In genomic region chr14:53151867-53152626, GRCh38 we compare ENCODE assay signal across 8 cellular contexts. TPM values are rescaled to one million over a fixed set of nuclear protein-coding genes. Genes with fewer than 3 reads are reported as not detected.
DNase-seq lines count a peak whose midpoint lies in the region; ATAC-seq and TF ChIP-seq lines count a peak whose summit lies in the region.

No MANE protein-coding gene starts in this region.

- no CpG with 5 or more reads among the region's 57 CpGs for WGBS in trophoblast cell (ENCODE audit: extremely low coverage, insufficient coverage, insufficient read length)

- peak overlapping the region; percentile 78 for H3K27ac ChIP-seq in SJSA1
- no peak overlapping the region for H3K27ac ChIP-seq in trophoblast cell (ENCODE audit: low read depth, low read length)

- H3K36me3 ChIP-seq in SJSA1 (peaks cover 13% of the 10 kb centered on the region), trophoblast cell (ENCODE audit: control insufficient read depth in 1 of 2, insufficient read depth in 2 of 2, low read length in 2 of 2) (no peaks in the 10 kb centered on the region)

- peak; percentile 20 for ATAC-seq in GM21423 (IDR thresholded peaks at IDR 0.05; ENCODE audit: unreplicated experiment)
- ATAC-seq in Right ventricle myocardium inferior: peak; percentile 34

- no peaks in the 10 kb centered on the region for H3K27me3 ChIP-seq in SJSA1 (replicated peaks)
- H3K27me3 ChIP-seq in trophoblast cell (ENCODE audit: insufficient read depth, low read length): no peaks in the 10 kb centered on the region

- H3K4me1 Mint-ChIP-seq in activated naive CD8-positive, alpha-beta T cell (ENCODE audit: low read depth): peaks cover 53% of the 10 kb centered on the region
- H3K4me1 Mint-ChIP-seq in type B pancreatic cell (ENCODE audit: unreplicated experiment): peaks cover 17% of the 10 kb centered on the region

- peak overlapping the region; percentile 98 for H3K4me2 ChIP-seq in trophoblast cell (ENCODE audit: low read length)

- H3K4me3 Mint-ChIP-seq in activated naive CD8-positive, alpha-beta T cell: peak overlapping the region; percentile 94
- peak overlapping the region; percentile 91 for H3K4me3 Mint-ChIP-seq in type B pancreatic cell

- peak overlapping the region; percentile 98 for H3K27ac Mint-ChIP-seq in activated naive CD8-positive, alpha-beta T cell
- H3K27ac Mint-ChIP-seq in type B pancreatic cell: peak overlapping the region; percentile 61

- no peak overlapping the region for H3K23ac ChIP-seq in trophoblast cell (ENCODE audit: low read length)

- H3K79me1 ChIP-seq in trophoblast cell (ENCODE audit: low read length): peaks cover 5% of the 10 kb centered on the region

- peak overlapping the region; percentile 54 for H3K14ac ChIP-seq in trophoblast cell (ENCODE audit: low read length)

- H3K36me3 Mint-ChIP-seq in activated naive CD8-positive, alpha-beta T cell: peaks cover 1% of the 10 kb centered on the region
- H3K36me3 Mint-ChIP-seq in type B pancreatic cell: no peaks in the 10 kb centered on the region

- no peaks in the 10 kb centered on the region for H3K27me3 Mint-ChIP-seq in activated naive CD8-positive, alpha-beta T cell
- no peaks in the 10 kb centered on the region for H3K27me3 Mint-ChIP-seq in type B pancreatic cell

- H4K12ac ChIP-seq in trophoblast cell (ENCODE audit: low read depth, low read length): no peak overlapping the region

- TF ChIP-seq CTCF in type B pancreatic cell (conservative IDR thresholded peaks at IDR 0.05): peak; percentile 60

- no peaks in the 10 kb centered on the region for H3K9me3 Mint-ChIP-seq in activated naive CD8-positive, alpha-beta T cell (ENCODE audit: low read depth)
- peaks cover 2% of the 10 kb centered on the region for H3K9me3 Mint-ChIP-seq in type B pancreatic cell

- peak overlapping the region; percentile 2 for H3K9ac ChIP-seq in trophoblast cell (ENCODE audit: low read length)

- H3K4me1 ChIP-seq in SJSA1 (replicated peaks) (peaks cover 13% of the 10 kb centered on the region), trophoblast cell (ENCODE audit: control insufficient read depth in 1 of 2, insufficient read depth in 2 of 2, low read length in 2 of 2) (peaks cover 4 to 9% of the 10 kb centered on the region in 2 experiments)

- DNase-seq in D341Med (ENCODE audit: low spot score) (peak; percentile 86), HuH-7.5 (ENCODE audit: low spot score) (peak; percentile 58), SJSA1 (ENCODE audit: low read depth in 1 of 2, low spot score in 2 of 2) (peak; percentile 53 to 61), Right ventricle myocardium inferior (ENCODE audit: missing footprints) (peak; percentile 80), trophoblast cell (peak; percentile 12 to 45), type B pancreatic cell (ENCODE audit: extremely low spot score, unreplicated experiment) (peak; percentile 72)

- H3K9me3 ChIP-seq in SJSA1 (replicated peaks) (peaks cover 5% of the 10 kb centered on the region; the same call in 1 of the 2 replicates), trophoblast cell (ENCODE audit: insufficient read depth, low read depth, low read length) (no peaks in the 10 kb centered on the region)

- peaks cover 9% of the 10 kb centered on the region for H3K79me2 ChIP-seq in trophoblast cell (ENCODE audit: control insufficient read depth, insufficient read depth, low read length, poor library complexity)

- H2AK5ac ChIP-seq in trophoblast cell (ENCODE audit: low read length): no peak overlapping the region

- peak overlapping the region; percentile 30 for H4K8ac ChIP-seq in trophoblast cell (ENCODE audit: low read depth, low read length)

- H3K4ac ChIP-seq in trophoblast cell (ENCODE audit: low read depth, low read length): no peak overlapping the region

- intact Hi-C loops in Right ventricle myocardium inferior (cut with DNase I): loop anchor here (10.0 kb wide), 1 partner anchor 143 kb away; no protein-coding TSS in a partner anchor

- H2BK5ac ChIP-seq in trophoblast cell (ENCODE audit: low read depth, low read length, poor library complexity): no peak overlapping the region

- peak overlapping the region; percentile 29 for H4K91ac ChIP-seq in trophoblast cell (ENCODE audit: low read depth, low read length)

- H2AFZ ChIP-seq in trophoblast cell (ENCODE audit: insufficient read depth, low read length, poor library complexity): peak overlapping the region; percentile 72

- H2BK12ac ChIP-seq in trophoblast cell (ENCODE audit: low read length): no peak overlapping the region

- H2BK120ac ChIP-seq in trophoblast cell (ENCODE audit: insufficient read depth, low read length, poor library complexity): no peak overlapping the region

- H3K4me3 ChIP-seq in SJSA1 (peak overlapping the region; percentile 88), trophoblast cell (ENCODE audit: low read depth, low read length) (peak overlapping the region; percentile 90)

- peak overlapping the region; percentile 84 for H3K18ac ChIP-seq in trophoblast cell (ENCODE audit: low read length)

RNA-seq across cellular contexts. Expression of gene DDHD1, which starts 1.1 kb away (rescaled TPM):
- 8.7 and 12.7 TPM in 2 replicates for total RNA-seq in SJSA1 (2014; rRNA removed; shearing (Covaris generic))
- 6.7 TPM for total RNA-seq in Right ventricle myocardium inferior
- polyA plus RNA-seq in trophoblast cell (2013): 2.4 TPM in 2 replicates
- 6.2 and 19.1 TPM in 2 replicates for total RNA-seq in type B pancreatic cell (ENCODE audit: low replicate concordance)

Comparison
In these comparisons a context has a peak if more than half of its experiments do, and no peak if none do; other contexts are left out.
1. DNase-seq: peak in every context shown above with its lines; median percentile 86 in D341Med; 80 in Right ventricle myocardium inferior; 72 in type B pancreatic cell; 58 in HuH-7.5; 57 in SJSA1; 28 in trophoblast cell.